21 cellular contexts compared by ENCODE assay signal in the genomic region with DNA sequence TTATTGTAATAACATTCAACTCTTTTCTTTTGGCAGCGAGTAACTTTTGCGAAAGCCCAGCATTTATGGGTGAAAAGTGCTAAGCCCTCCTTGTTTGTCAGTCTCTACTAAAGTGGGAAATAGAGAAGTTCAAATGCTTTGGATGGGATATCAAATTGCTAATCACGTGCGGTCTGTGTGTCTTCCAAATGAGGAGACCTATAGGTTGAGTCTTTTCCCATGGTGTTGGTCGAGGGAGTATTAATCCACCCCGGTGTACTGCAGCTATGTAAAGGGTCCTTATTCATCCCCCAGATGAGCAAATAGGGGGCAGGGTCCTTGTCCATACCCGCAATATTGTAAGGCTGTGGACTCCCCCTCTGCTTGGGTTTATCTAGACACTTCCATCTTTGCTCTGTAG.
"Had no signal": no experiment of that assay in that cellular context is flagged by ENCODE, and none has a peak within 500 bp of the region (broad histone marks: within the 10 kb centered on the region; RNA-seq: fewer than 3 reads in every experiment).

No MANE protein-coding gene starts in this region.

- H3K4me3 ChIP-seq: adrenal gland, ascending aorta, lower lobe of right lung, ovary, prostate gland, right atrium auricular region, upper lobe of left lung had no signal

- DNase-seq: activated CD4-positive, alpha-beta T cell treated with anti-CD3 and anti-CD28 coated beads for 4 hours; activated CD4-positive, alpha-beta T cell treated with anti-CD3 and anti-CD28 coated beads, Interleukin-2, amount 50 U/mL, for 48 hours; activated CD4-positive, CD25-positive, alpha-beta regulatory T cell; activated CD8-positive, alpha-beta memory T cell treated with anti-CD3 and anti-CD28 coated beads, Interleukin-2, amount 50 U/mL, for 48 hours; activated naive CD4-positive, alpha-beta T cell; activated T-cell treated with anti-CD3 and anti-CD28 coated beads, Interleukin-2, amount 50 U/mL, for 4 hours; adrenal gland; kidney; mesendoderm; natural killer cell; ovary; stimulated activated CD4-positive, alpha-beta T cell treated with anti-CD3 and anti-CD28 coated beads, Interleukin-4, amount 100 ng/mL, for 24 hours; stimulated activated naive CD4-positive, alpha-beta T cell treated with Interleukin-2 at 50 U/mL for 16 hours; T-helper 17 cell; upper lobe of left lung had no signal

- FAIRE-seq: colon, kidney had no signal

- H3K4me1 ChIP-seq: ascending aorta, prostate gland had no signal

- ATAC-seq: activated T-cell treated with anti-CD3 and anti-CD28 coated beads, Interleukin-2, amount 50 U/mL, for 4 hours; left lobe of liver; natural killer cell; T-helper 17 cell had no signal

- H3K9me3 ChIP-seq: adrenal gland, ascending aorta, lower lobe of right lung, ovary, prostate gland, right atrium auricular region, upper lobe of left lung had no signal

- H3K27ac ChIP-seq: adrenal gland, ascending aorta, lower lobe of right lung, ovary, prostate gland, right atrium auricular region had no signal

- H3K27me3 ChIP-seq: adrenal gland, ascending aorta, ovary, right atrium auricular region, upper lobe of left lung had no signal

- H3K36me3 ChIP-seq: adrenal gland, ascending aorta, lower lobe of right lung, ovary, prostate gland, right atrium auricular region had no signal
